11 cellular contexts compared by ENCODE assay signal in the genomic region with DNA sequence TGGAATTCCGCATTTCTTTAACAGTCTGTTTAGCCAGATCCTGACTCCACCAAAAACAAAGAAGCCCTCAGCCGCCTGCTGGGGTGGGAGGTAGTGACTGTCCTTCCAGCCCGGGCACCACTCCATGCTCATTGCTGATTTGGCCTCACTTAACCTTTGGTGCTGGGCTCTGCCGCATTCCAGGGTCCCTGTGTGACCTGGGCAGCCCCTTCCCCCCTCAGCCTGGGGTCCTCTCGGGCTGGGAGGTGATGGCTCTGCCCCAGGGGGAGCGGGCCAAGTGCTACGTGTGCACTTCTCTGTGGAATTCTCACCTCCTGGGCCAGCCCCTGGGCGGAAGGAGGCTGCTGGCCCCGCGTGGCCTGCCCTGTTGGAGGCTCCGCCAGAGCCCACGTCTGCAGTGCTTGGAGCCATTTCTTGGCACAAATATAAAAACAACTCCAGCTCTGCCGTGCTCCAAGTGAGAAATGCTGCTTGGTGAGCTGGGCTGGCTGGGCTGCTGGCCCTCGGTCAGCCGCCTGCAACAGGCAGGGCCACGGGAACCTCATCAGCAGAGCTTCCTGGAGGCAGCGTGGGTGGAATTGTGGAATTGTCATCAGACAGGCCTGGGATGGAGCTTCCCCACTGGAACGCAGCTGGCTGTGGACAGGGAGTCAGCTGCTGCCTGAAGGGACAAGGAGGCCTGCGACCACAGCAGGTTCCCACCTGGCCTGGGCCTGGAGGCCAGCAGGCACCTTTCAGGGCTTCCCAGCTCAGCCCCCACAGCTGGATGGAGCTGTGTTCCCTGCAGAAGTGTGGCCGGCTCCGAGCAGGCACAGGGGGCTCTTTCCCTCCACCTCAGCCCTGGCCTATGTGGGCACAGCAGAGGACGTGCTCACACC.
A peak's percentile ranks its signal among the peaks of the same experiment; 100 is the strongest.
DNase-seq lines count a peak whose midpoint lies in the region; ATAC-seq, FAIRE-seq and TF ChIP-seq lines count a peak whose summit lies in the region.
"Had no signal": no experiment of that assay in that cellular context is flagged by ENCODE, and none has a peak within 500 bp of the region (broad histone marks: within the 10 kb centered on the region; RNA-seq: fewer than 3 reads in every experiment).

No MANE protein-coding gene starts in this region.

- no peak for ATAC-seq in HG03571 (IDR thresholded peaks at IDR 0.05; ENCODE audit: unreplicated experiment)
- ATAC-seq: HCT116 had no signal

- no peaks in the 10 kb centered on the region for H3K27me3 ChIP-seq in SJCRH30
- H3K27me3 ChIP-seq in transverse colon: no peaks in the 10 kb centered on the region
- H3K27me3 ChIP-seq in WERI-Rb-1 (ENCODE audit: insufficient read depth, low read depth, severe bottlenecking): no peaks in the 10 kb centered on the region

- TF ChIP-seq EP300 in transverse colon (IDR thresholded peaks at IDR 0.05; ENCODE audit: low read depth): no peak

- H3K4me1 Mint-ChIP-seq in nephron: peaks cover 23% of the 10 kb centered on the region
- H3K4me1 Mint-ChIP-seq: activated naive CD8-positive, alpha-beta T cell treated with anti-CD3 and anti-CD28 coated beads, Interleukin-2, amount 10 ng/mL, durations not matched to agents 7 days and 5 days had no signal

- peak overlapping the region in 2 of 3 experiments; percentile 87 to 94 for H3K27ac Mint-ChIP-seq in nephron
- H3K27ac Mint-ChIP-seq: activated naive CD8-positive, alpha-beta T cell treated with anti-CD3 and anti-CD28 coated beads, Interleukin-2, amount 10 ng/mL, durations not matched to agents 7 days and 5 days had no signal

- FAIRE-seq in GM12892 (lab: Jason Lieb, UNC): no peak

- H3K27me3 Mint-ChIP-seq in nephron (ENCODE audit: low read depth): peaks cover 12% of the 10 kb centered on the region
- H3K27me3 Mint-ChIP-seq: activated naive CD8-positive, alpha-beta T cell treated with anti-CD3 and anti-CD28 coated beads, Interleukin-2, amount 10 ng/mL, durations not matched to agents 7 days and 5 days had no signal

- DNase-seq in SJCRH30: peak; percentile 67 to 71
- DNase-seq in foreskin fibroblast: peak; percentile 56 to 69
- peak; percentile 18 for DNase-seq in transverse colon
- no peak for DNase-seq in WERI-Rb-1
- DNase-seq in activated effector memory CD4-positive, alpha-beta T cell treated with Interleukin-2 at 50 U/mL for 16 hours: no peak
- no peak for DNase-seq in GM12892 (ENCODE audit: insufficient read length)
- DNase-seq: activated naive CD8-positive, alpha-beta T cell treated with anti-CD3 and anti-CD28 coated beads, Interleukin-2, amount 10 ng/mL, durations not matched to agents 7 days and 5 days; NCI-H748 treated with DMSO at 0.1 percent for 48 hours had no signal

- H3K9me3 ChIP-seq in SJCRH30 (replicated peaks) (0 out of 2 replicates have a peak, but pooled peaks cover 4% of the 10 kb centered on the region), transverse colon (no peaks in the 10 kb centered on the region), WERI-Rb-1 (ENCODE audit: severe bottlenecking) (no peaks in the 10 kb centered on the region)

- H3K4me3 ChIP-seq in SJCRH30 (no peak overlapping the region), foreskin fibroblast (ENCODE audit: low read depth in 1 of 2, low read length in 2 of 2) (no peak overlapping the region), transverse colon (no peak overlapping the region), WERI-Rb-1 (ENCODE audit: low read depth, low read length) (no peak overlapping the region)

- no peak for TF ChIP-seq CTCF in foreskin fibroblast (IDR thresholded peaks at IDR 0.05; ENCODE audit: low read depth, low read length)
- TF ChIP-seq CTCF in nephron (IDR thresholded peaks at IDR 0.05; ENCODE audit: unreplicated experiment in 3 of 3): no peak
- TF ChIP-seq CTCF in transverse colon (IDR thresholded peaks at IDR 0.05): no peak
- no peak for TF ChIP-seq CTCF in WERI-Rb-1 (IDR thresholded peaks at IDR 0.05; ENCODE audit: low read depth, low read length)

- H3K4me1 ChIP-seq in SJCRH30 (peaks cover 57% of the 10 kb centered on the region), transverse colon (peaks cover 4 to 22% (median 17%) of the 10 kb centered on the region in 4 donors)

- no peak overlapping the region for H3K4me3 Mint-ChIP-seq in nephron
- H3K4me3 Mint-ChIP-seq: activated naive CD8-positive, alpha-beta T cell treated with anti-CD3 and anti-CD28 coated beads, Interleukin-2, amount 10 ng/mL, durations not matched to agents 7 days and 5 days had no signal

- no peaks in the 10 kb centered on the region for H3K36me3 Mint-ChIP-seq in nephron (ENCODE audit: low read depth)
- H3K36me3 Mint-ChIP-seq: activated naive CD8-positive, alpha-beta T cell treated with anti-CD3 and anti-CD28 coated beads, Interleukin-2, amount 10 ng/mL, durations not matched to agents 7 days and 5 days had no signal

- TF ChIP-seq POLR2A in transverse colon (IDR thresholded peaks at IDR 0.05): no peak
- TF ChIP-seq POLR2A in GM12892 (IDR thresholded peaks at IDR 0.05; ENCODE audit: low read depth, low read length): no peak

- in situ Hi-C loops in transverse colon (cut with MboI; ENCODE audit: low pct_ligation_motif_present in 1 of 4, low pct_unique_long_range_greater_than_20kb in 1 of 4, low sequenced_read_pairs in 3 of 4): no loop called here

- H3K36me3 ChIP-seq in SJCRH30: no peaks in the 10 kb centered on the region
- no peaks in the 10 kb centered on the region for H3K36me3 ChIP-seq in transverse colon
- no peaks in the 10 kb centered on the region for H3K36me3 ChIP-seq in WERI-Rb-1

- no peaks in the 10 kb centered on the region for H3K9me3 Mint-ChIP-seq in nephron
- H3K9me3 Mint-ChIP-seq: activated naive CD8-positive, alpha-beta T cell treated with anti-CD3 and anti-CD28 coated beads, Interleukin-2, amount 10 ng/mL, durations not matched to agents 7 days and 5 days had no signal

- H3K27ac ChIP-seq in SJCRH30 (peak overlapping the region; percentile 80), transverse colon (peak overlapping the region; percentile 44 to 73 (median 66)), WERI-Rb-1 (no peak overlapping the region)

- intact Hi-C loops in transverse colon (cut with DNase I; ENCODE audit: low total_unique reads): no loop called here

- 52% methylated on average over 14 of the region's 22 CpGs; no CpG with 5 or more reads in 1 of the 2 donors for WGBS in transverse colon (ENCODE audit: low coverage in 1 of 2), 2 donors

Comparison
In these comparisons a context has a peak if more than half of its experiments do, and no peak if none do; other contexts are left out.
1. DNase-seq: peak in SJCRH30 (2 of 2), foreskin fibroblast (2 of 2) and transverse colon (single experiment); none in WERI-Rb-1 (single experiment), activated effector memory CD4-positive, alpha-beta T cell treated with Interleukin-2 at 50 U/mL for 16 hours (single experiment) and GM12892 (single experiment).